In the genomic region with DNA sequence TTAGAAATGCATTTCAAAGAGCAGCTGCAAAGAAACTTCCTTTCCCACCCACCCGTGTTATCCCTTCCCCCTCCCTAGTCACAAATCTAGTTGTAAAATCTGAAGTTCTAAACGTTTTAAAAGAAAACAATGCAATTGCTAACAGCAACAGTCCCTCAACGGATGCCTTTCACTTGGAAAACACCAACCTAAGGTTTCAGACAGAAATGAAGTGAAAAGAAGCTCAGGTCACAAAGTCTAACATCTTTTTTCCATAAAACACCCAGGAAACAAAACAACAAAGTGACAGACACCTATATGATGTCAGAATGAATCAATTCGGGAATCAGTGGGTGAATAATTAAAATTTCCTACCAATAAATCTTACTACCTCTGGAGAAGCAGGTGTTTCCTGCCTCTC, we compare ENCODE assay signal across 28 cellular contexts.
DNase-seq lines count a peak whose midpoint lies in the region; ATAC-seq and TF ChIP-seq lines count a peak whose summit lies in the region.
"Had no signal": no experiment of that assay in that cellular context is flagged by ENCODE, and none has a peak within 500 bp of the region (broad histone marks: within the 10 kb centered on the region; RNA-seq: fewer than 3 reads in every experiment).

No MANE protein-coding gene starts in this region.

- H3K4me1 ChIP-seq in parathyroid adenoma, result peaks cover 6% of the 10 kb centered on the region

- no peak overlapping the region for H3K4me3 Mint-ChIP-seq in activated naive CD4-positive, alpha-beta T cell treated with anti-CD3 and anti-CD28 coated beads for 36 hours
- H3K4me3 Mint-ChIP-seq in activated naive CD4-positive, alpha-beta T cell treated with anti-CD3 and anti-CD28 coated beads, Interleukin-2, amount 10 ng/mL, durations not matched to agents 7 days and 5 days, result no peak overlapping the region
- H3K4me3 Mint-ChIP-seq in CD4-positive, alpha-beta T cell, result peak overlapping the region; percentile 60
- H3K4me3 Mint-ChIP-seq in activated T-helper 2 cell treated with anti-CD3 and anti-CD28 coated beads, Interferon-gamma antibody, Interleukin-2, Interleukin-4, amounts not matched to agents 10 μg/mL and 5 μg/mL and 100 μg/mL, durations not matched to agents 14 hours and 24 hours and 36 hours (ENCODE audit: low read depth), result peak overlapping the region; percentile 17
- H3K4me3 Mint-ChIP-seq: effector memory CD8-positive, alpha-beta T cell; T-helper 2 cell treated with Interferon-gamma antibody and Interleukin-4, amounts not matched to agents 5 μg/mL and 100 μg/mL, for 36 hours had no signal

- H3K4me1 Mint-ChIP-seq in activated naive CD4-positive, alpha-beta T cell treated with anti-CD3 and anti-CD28 coated beads for 36 hours (ENCODE audit: low read depth), result peaks cover 52% of the 10 kb centered on the region
- peaks cover 27% of the 10 kb centered on the region for H3K4me1 Mint-ChIP-seq in activated naive CD4-positive, alpha-beta T cell treated with anti-CD3 and anti-CD28 coated beads, Interleukin-2, amount 10 ng/mL, durations not matched to agents 7 days and 5 days
- H3K4me1 Mint-ChIP-seq in CD4-positive, alpha-beta T cell (ENCODE audit: low read depth), result peaks cover 58% of the 10 kb centered on the region
- H3K4me1 Mint-ChIP-seq in activated T-helper 2 cell treated with anti-CD3 and anti-CD28 coated beads, Interferon-gamma antibody, Interleukin-2, Interleukin-4, amounts not matched to agents 10 μg/mL and 5 μg/mL and 100 μg/mL, durations not matched to agents 14 hours and 24 hours and 36 hours (ENCODE audit: low read depth), result peaks cover 36% of the 10 kb centered on the region

- H3K79me2 ChIP-seq in parathyroid adenoma, result peaks cover 38% of the 10 kb centered on the region

- no peaks in the 10 kb centered on the region for H3K27me3 ChIP-seq in CD4-positive, alpha-beta T cell (ENCODE audit: control insufficient read depth, insufficient read depth, low read length)
- H3K27me3 ChIP-seq in parathyroid adenoma (ENCODE audit: control insufficient read depth, insufficient read depth, low read length), result no peaks in the 10 kb centered on the region
- H3K27me3 ChIP-seq: esophagus squamous epithelium, heart right ventricle had no signal

- POLR2A ChIA-PET in CD4-positive, alpha-beta T cell (lab: Charles Lee), result no interaction called here

- H3K9me3 ChIP-seq in CD4-positive, alpha-beta T cell (ENCODE audit: control insufficient read depth, low read length), result no peaks in the 10 kb centered on the region
- no peaks in the 10 kb centered on the region for H3K9me3 ChIP-seq in parathyroid adenoma (ENCODE audit: control insufficient read depth, low read length)
- H3K9me3 ChIP-seq: esophagus squamous epithelium, heart right ventricle, lower lobe of right lung had no signal

- H2AFZ ChIP-seq in parathyroid adenoma, result no peak overlapping the region

- H3K36me3 Mint-ChIP-seq in activated naive CD4-positive, alpha-beta T cell treated with anti-CD3 and anti-CD28 coated beads for 36 hours (ENCODE audit: low read depth), result peaks cover 7% of the 10 kb centered on the region
- peaks cover 3% of the 10 kb centered on the region for H3K36me3 Mint-ChIP-seq in activated naive CD4-positive, alpha-beta T cell treated with anti-CD3 and anti-CD28 coated beads, Interleukin-2, amount 10 ng/mL, durations not matched to agents 7 days and 5 days
- peaks cover 29% of the 10 kb centered on the region for H3K36me3 Mint-ChIP-seq in CD4-positive, alpha-beta T cell (ENCODE audit: low read depth)
- peaks cover 25% of the 10 kb centered on the region for H3K36me3 Mint-ChIP-seq in activated T-helper 2 cell treated with anti-CD3 and anti-CD28 coated beads, Interferon-gamma antibody, Interleukin-2, Interleukin-4, amounts not matched to agents 10 μg/mL and 5 μg/mL and 100 μg/mL, durations not matched to agents 14 hours and 24 hours and 36 hours (ENCODE audit: low read depth)

- no peak overlapping the region for H3K4me3 ChIP-seq in parathyroid adenoma (ENCODE audit: low read depth, low read length)
- H3K4me3 ChIP-seq: coronary artery, esophagus squamous epithelium, heart right ventricle, lower lobe of right lung had no signal

- no peaks in the 10 kb centered on the region for H3K9me3 Mint-ChIP-seq in activated naive CD4-positive, alpha-beta T cell treated with anti-CD3 and anti-CD28 coated beads for 36 hours
- no peaks in the 10 kb centered on the region for H3K9me3 Mint-ChIP-seq in activated naive CD4-positive, alpha-beta T cell treated with anti-CD3 and anti-CD28 coated beads, Interleukin-2, amount 10 ng/mL, durations not matched to agents 7 days and 5 days
- no peaks in the 10 kb centered on the region for H3K9me3 Mint-ChIP-seq in CD4-positive, alpha-beta T cell
- H3K9me3 Mint-ChIP-seq in activated T-helper 2 cell treated with anti-CD3 and anti-CD28 coated beads, Interferon-gamma antibody, Interleukin-2, Interleukin-4, amounts not matched to agents 10 μg/mL and 5 μg/mL and 100 μg/mL, durations not matched to agents 14 hours and 24 hours and 36 hours, result no peaks in the 10 kb centered on the region
- H3K9me3 Mint-ChIP-seq: effector memory CD8-positive, alpha-beta T cell; naive thymus-derived CD8-positive, alpha-beta T cell; T-helper 2 cell treated with Interferon-gamma antibody and Interleukin-4, amounts not matched to agents 5 μg/mL and 100 μg/mL, for 36 hours had no signal

- intact Hi-C loops in activated naive CD4-positive, alpha-beta T cell treated with anti-CD3 and anti-CD28 coated beads for 36 hours (cut with micrococcal nuclease), result loop anchor here (2.0 to 5.0 kb wide), 6 partner anchors 161 to 1333 kb away; no protein-coding TSS in a partner anchor
- intact Hi-C loops in CD4-positive, alpha-beta T cell (cut with DNase I, micrococcal nuclease), result no loop called here
- intact Hi-C loops in activated T-helper 2 cell treated with anti-CD3 and anti-CD28 coated beads, Interferon-gamma antibody, Interleukin-2, Interleukin-4, amounts not matched to agents 10 μg/mL and 5 μg/mL and 100 μg/mL, durations not matched to agents 14 hours and 24 hours and 36 hours (cut with micrococcal nuclease), result loop anchor here (2.0 to 10.0 kb wide), 4 partner anchors 23 to 421 kb away; a partner anchor contains a TSS

- ATAC-seq in CD4-positive, alpha-beta T cell (ENCODE audit: poor library complexity), result no peak
- ATAC-seq in GM21825 (IDR thresholded peaks at IDR 0.05; ENCODE audit: unreplicated experiment) (no peak), HG02970 (IDR thresholded peaks at IDR 0.05; ENCODE audit: low FRiP score, unreplicated experiment) (no peak)
- ATAC-seq: effector memory CD8-positive, alpha-beta T cell; lower lobe of right lung; naive thymus-derived CD8-positive, alpha-beta T cell; SK-N-SH treated with all-trans-retinoic acid at 6 μM for 48 hours had no signal

- H3K36me3 ChIP-seq in parathyroid adenoma (ENCODE audit: control insufficient read depth, insufficient read depth, low read length), result no peaks in the 10 kb centered on the region

- DNase-seq in activated naive CD4-positive, alpha-beta T cell treated with anti-CD3 and anti-CD28 coated beads for 36 hours, result peak; percentile 42
- DNase-seq in activated naive CD4-positive, alpha-beta T cell treated with anti-CD3 and anti-CD28 coated beads, Interleukin-2, amount 10 ng/mL, durations not matched to agents 7 days and 5 days, result no peak
- DNase-seq in CD4-positive, alpha-beta T cell, result no peak
- no peak for DNase-seq in activated T-helper 2 cell treated with anti-CD3 and anti-CD28 coated beads, Interferon-gamma antibody, Interleukin-2, Interleukin-4, amounts not matched to agents 10 μg/mL and 5 μg/mL and 100 μg/mL, durations not matched to agents 14 hours and 24 hours and 36 hours (ENCODE audit: low spot score)
- no peak for DNase-seq in NCI-H1694 (lab: John Stamatoyannopoulos, UW)
- DNase-seq: activated gamma-delta T cell; C1 segment of cervical spinal cord; DMS79; effector memory CD8-positive, alpha-beta T cell; esophagus squamous epithelium; foreskin melanocyte; GF-D8; heart right ventricle; KBM-7; lower lobe of right lung; MM.1S; naive thymus-derived CD8-positive, alpha-beta T cell; NCI-H1417 treated with DMSO at 0.1 percent for 48 hours; NCI-H446; NCI-H82; OCI-M1; small intestine had no signal

- H3K27ac Mint-ChIP-seq in activated naive CD4-positive, alpha-beta T cell treated with anti-CD3 and anti-CD28 coated beads for 36 hours, result peak overlapping the region; percentile 90
- no peak overlapping the region for H3K27ac Mint-ChIP-seq in activated naive CD4-positive, alpha-beta T cell treated with anti-CD3 and anti-CD28 coated beads, Interleukin-2, amount 10 ng/mL, durations not matched to agents 7 days and 5 days
- peak overlapping the region; percentile 47 for H3K27ac Mint-ChIP-seq in CD4-positive, alpha-beta T cell
- H3K27ac Mint-ChIP-seq in activated T-helper 2 cell treated with anti-CD3 and anti-CD28 coated beads, Interferon-gamma antibody, Interleukin-2, Interleukin-4, amounts not matched to agents 10 μg/mL and 5 μg/mL and 100 μg/mL, durations not matched to agents 14 hours and 24 hours and 36 hours, result peak overlapping the region; percentile 84
- H3K27ac Mint-ChIP-seq: T-helper 2 cell treated with Interferon-gamma antibody and Interleukin-4, amounts not matched to agents 5 μg/mL and 100 μg/mL, for 36 hours had no signal

- peak overlapping the region; percentile 28 for H3K4me2 ChIP-seq in parathyroid adenoma (ENCODE audit: low read length)

- H3K27me3 Mint-ChIP-seq in activated naive CD4-positive, alpha-beta T cell treated with anti-CD3 and anti-CD28 coated beads for 36 hours (ENCODE audit: low read depth), result no peaks in the 10 kb centered on the region
- no peaks in the 10 kb centered on the region for H3K27me3 Mint-ChIP-seq in activated naive CD4-positive, alpha-beta T cell treated with anti-CD3 and anti-CD28 coated beads, Interleukin-2, amount 10 ng/mL, durations not matched to agents 7 days and 5 days
- no peaks in the 10 kb centered on the region for H3K27me3 Mint-ChIP-seq in CD4-positive, alpha-beta T cell
- H3K27me3 Mint-ChIP-seq in activated T-helper 2 cell treated with anti-CD3 and anti-CD28 coated beads, Interferon-gamma antibody, Interleukin-2, Interleukin-4, amounts not matched to agents 10 μg/mL and 5 μg/mL and 100 μg/mL, durations not matched to agents 14 hours and 24 hours and 36 hours (ENCODE audit: low read depth), result no peaks in the 10 kb centered on the region
- H3K27me3 Mint-ChIP-seq: effector memory CD8-positive, alpha-beta T cell; naive thymus-derived CD8-positive, alpha-beta T cell had no signal

- H3K27ac ChIP-seq in CD4-positive, alpha-beta T cell (ENCODE audit: low read depth, low read length), result no peak overlapping the region
- no peak overlapping the region for H3K27ac ChIP-seq in parathyroid adenoma
- H3K27ac ChIP-seq: coronary artery, esophagus squamous epithelium, heart right ventricle, lower lobe of right lung had no signal

- H3K9ac ChIP-seq in parathyroid adenoma, result no peak overlapping the region

- CTCF ChIA-PET in activated naive CD4-positive, alpha-beta T cell treated with anti-CD3 and anti-CD28 coated beads for 36 hours (lab: Charles Lee), result interaction anchor here (0.8 to 2.1 kb wide), 10 partner anchors 13 to 387 kb away, joined by 3 to 7 read pairs (median 4); no protein-coding TSS in a partner anchor
- CTCF ChIA-PET in activated naive CD4-positive, alpha-beta T cell treated with anti-CD3 and anti-CD28 coated beads, Interleukin-2, amount 10 ng/mL, durations not matched to agents 7 days and 5 days (lab: Charles Lee), result interaction anchor here (0.5 to 2.3 kb wide), 6 partner anchors 18 to 487 kb away, joined by 3 to 15 read pairs (median 4); a partner anchor contains a TSS
- CTCF ChIA-PET in CD4-positive, alpha-beta T cell (lab: Charles Lee), result interaction anchor here (1.0 to 1.2 kb wide), 2 partner anchors 11 to 387 kb away, joined by 3 read pairs; no protein-coding TSS in a partner anchor

- no peak for TF ChIP-seq CTCF in CD4-positive, alpha-beta T cell (IDR thresholded peaks at IDR 0.05)
- no peak for TF ChIP-seq CTCF in parathyroid adenoma (IDR thresholded peaks at IDR 0.05)

Comparison
In these comparisons a context has a peak if more than half of its experiments do, and no peak if none do; other contexts are left out.
1. H3K4me3 Mint-ChIP-seq: peak in CD4-positive, alpha-beta T cell (single experiment) and activated T-helper 2 cell treated with anti-CD3 and anti-CD28 coated beads, Interferon-gamma antibody, Interleukin-2, Interleukin-4, amounts not matched to agents 10 μg/mL and 5 μg/mL and 100 μg/mL, durations not matched to agents 14 hours and 24 hours and 36 hours (single experiment); none in activated naive CD4-positive, alpha-beta T cell treated with anti-CD3 and anti-CD28 coated beads for 36 hours (single experiment) and activated naive CD4-positive, alpha-beta T cell treated with anti-CD3 and anti-CD28 coated beads, Interleukin-2, amount 10 ng/mL, durations not matched to agents 7 days and 5 days (single experiment).
2. intact Hi-C loops: an anchor here in activated naive CD4-positive, alpha-beta T cell treated with anti-CD3 and anti-CD28 coated beads for 36 hours (2.0 to 5.0 kb wide) and activated T-helper 2 cell treated with anti-CD3 and anti-CD28 coated beads, Interferon-gamma antibody, Interleukin-2, Interleukin-4, amounts not matched to agents 10 μg/mL and 5 μg/mL and 100 μg/mL, durations not matched to agents 14 hours and 24 hours and 36 hours (2.0 to 10.0 kb wide); none called in CD4-positive, alpha-beta T cell.